ENCODE assay signal across 8 cellular contexts in the genomic region with DNA sequence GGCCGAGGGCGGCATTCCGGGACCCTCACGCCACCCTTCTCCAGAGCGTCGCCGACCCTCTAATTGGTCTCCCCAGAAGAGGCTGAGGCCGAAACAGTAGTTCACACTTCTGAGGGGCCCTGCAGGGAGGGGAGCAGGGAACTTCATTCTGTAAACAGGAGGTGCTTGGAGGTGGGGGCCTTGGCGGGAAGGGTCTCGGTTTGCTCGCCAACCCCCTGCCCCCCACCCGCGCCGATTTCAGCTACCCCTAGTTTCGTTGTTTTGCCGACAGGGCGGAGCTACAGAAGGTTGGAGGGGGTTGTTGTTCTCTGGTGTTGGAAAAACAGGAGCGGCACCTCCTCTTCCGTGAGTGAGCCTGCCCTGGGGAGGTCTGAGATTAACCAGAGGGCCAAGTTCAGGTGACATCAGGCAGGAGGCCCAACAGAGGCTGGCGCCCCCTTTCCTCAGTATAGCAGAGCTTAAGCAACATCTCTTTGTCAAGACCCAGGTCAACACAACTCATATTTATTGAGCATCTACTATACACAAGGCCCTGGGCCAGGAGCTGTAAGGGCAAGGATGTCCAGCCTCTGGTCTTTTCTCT. TPM values are rescaled to one million over a fixed set of nuclear protein-coding genes. Genes with fewer than 3 reads are reported as not detected.
DNase-seq lines count a peak whose midpoint lies in the region; ATAC-seq, FAIRE-seq and TF ChIP-seq lines count a peak whose summit lies in the region.

No MANE protein-coding gene starts in this region.

- H3K4me1 ChIP-seq in mesendoderm (ENCODE audit: control insufficient read depth, low read depth, low read length): peaks cover 6% of the 10 kb centered on the region

- H3K4ac ChIP-seq in mesendoderm (ENCODE audit: low read depth, low read length): peak overlapping the region; percentile 6

- H3K27me3 ChIP-seq in bronchial epithelial cell (ENCODE audit: control insufficient read depth, insufficient read depth, low read length) (no peaks in the 10 kb centered on the region), mesendoderm (ENCODE audit: insufficient read depth, low read length, poor library complexity) (no peaks in the 10 kb centered on the region)

- no peak overlapping the region for H3K23ac ChIP-seq in mesendoderm (ENCODE audit: low read length)

- H3K56ac ChIP-seq in mesendoderm (ENCODE audit: low read length): peak overlapping the region; percentile 98

- ATAC-seq in activated naive CD4-positive, alpha-beta T cell treated with anti-CD3 and anti-CD28 coated beads, Interleukin-2, amount 50 U/mL, for 72 hours: no peak
- ATAC-seq in omental fat pad (ENCODE audit: low FRiP score): no peak

- H3K4me1 Mint-ChIP-seq in activated naive CD4-positive, alpha-beta T cell treated with anti-CD3 and anti-CD28 coated beads, Interleukin-2, amount 50 U/mL, for 24 hours: peaks cover 6% of the 10 kb centered on the region

- no CpG with 5 or more reads among the region's 20 CpGs for WGBS in mesendoderm (ENCODE audit: extremely low coverage, insufficient coverage, low lambda C conversion rate)

- H2BK5ac ChIP-seq in mesendoderm (ENCODE audit: low read length): no peak overlapping the region

- TF ChIP-seq CTCF in bronchial epithelial cell (IDR thresholded peaks at IDR 0.05; ENCODE audit: insufficient read depth, low read length, severe bottlenecking): no peak
- TF ChIP-seq CTCF in omental fat pad (IDR thresholded peaks at IDR 0.05): no peak

- H3K9ac ChIP-seq in mesendoderm (ENCODE audit: low read length): peak overlapping the region; percentile 75

- DNase-seq in activated naive CD4-positive, alpha-beta T cell treated with anti-CD3 and anti-CD28 coated beads, Interleukin-2, amount 50 U/mL, for 72 hours (ENCODE audit: low spot score in 2 of 2): no peak
- DNase-seq in bronchial epithelial cell (ENCODE audit: low read depth) (peak; percentile 47), mesendoderm (peak; percentile 84), ureter (ENCODE audit: low spot score) (peak; percentile 56), G401 (ENCODE audit: low spot score) (no peak), omental fat pad (ENCODE audit: low spot score) (no peak), NCI-H524 treated with DMSO at 0.1 percent for 48 hours (lab: John Stamatoyannopoulos, UW) (no peak)

- H3K4me3 Mint-ChIP-seq in activated naive CD4-positive, alpha-beta T cell treated with anti-CD3 and anti-CD28 coated beads, Interleukin-2, amount 50 U/mL, for 24 hours: peak overlapping the region; percentile 83

- FAIRE-seq in bronchial epithelial cell (lab: Jason Lieb, UNC): no peak

- peak overlapping the region; percentile 6 for H2AK5ac ChIP-seq in mesendoderm (ENCODE audit: low read length)

- peaks cover 15% of the 10 kb centered on the region for H3K79me2 ChIP-seq in mesendoderm (ENCODE audit: control insufficient read depth, insufficient read depth, low read length)

- H3K36me3 Mint-ChIP-seq in activated naive CD4-positive, alpha-beta T cell treated with anti-CD3 and anti-CD28 coated beads, Interleukin-2, amount 50 U/mL, for 24 hours: no peaks in the 10 kb centered on the region
- no peaks in the 10 kb centered on the region for H3K36me3 Mint-ChIP-seq in activated naive CD4-positive, alpha-beta T cell treated with anti-CD3 and anti-CD28 coated beads, Interleukin-2, amount 50 U/mL, for 72 hours

- H3K36me3 ChIP-seq in bronchial epithelial cell (ENCODE audit: control insufficient read depth, insufficient read depth, low read length): peaks cover 3% of the 10 kb centered on the region
- no peaks in the 10 kb centered on the region for H3K36me3 ChIP-seq in mesendoderm (ENCODE audit: control insufficient read depth, insufficient read depth, low read length)

- H3K27ac ChIP-seq in mesendoderm (ENCODE audit: low read depth, low read length): peak overlapping the region; percentile 81

- H3K9me3 Mint-ChIP-seq in activated naive CD4-positive, alpha-beta T cell treated with anti-CD3 and anti-CD28 coated beads, Interleukin-2, amount 50 U/mL, for 24 hours: no peaks in the 10 kb centered on the region
- H3K9me3 Mint-ChIP-seq in activated naive CD4-positive, alpha-beta T cell treated with anti-CD3 and anti-CD28 coated beads, Interleukin-2, amount 50 U/mL, for 72 hours: no peaks in the 10 kb centered on the region

- H3K79me1 ChIP-seq in mesendoderm (ENCODE audit: low read length): peaks cover 5% of the 10 kb centered on the region

- no peak overlapping the region for H2BK15ac ChIP-seq in mesendoderm (replicated peaks; ENCODE audit: low read depth)

- H4K5ac ChIP-seq in mesendoderm (ENCODE audit: low read length): no peak overlapping the region

- H3K27ac Mint-ChIP-seq in activated naive CD4-positive, alpha-beta T cell treated with anti-CD3 and anti-CD28 coated beads, Interleukin-2, amount 50 U/mL, for 24 hours: no peak overlapping the region
- H3K27ac Mint-ChIP-seq in activated naive CD4-positive, alpha-beta T cell treated with anti-CD3 and anti-CD28 coated beads, Interleukin-2, amount 50 U/mL, for 72 hours: no peak overlapping the region

- in situ Hi-C loops in G401 (cut with HindIII; ENCODE audit: low sequenced_read_pairs): no loop called here

- no peaks in the 10 kb centered on the region for H3K27me3 Mint-ChIP-seq in activated naive CD4-positive, alpha-beta T cell treated with anti-CD3 and anti-CD28 coated beads, Interleukin-2, amount 50 U/mL, for 24 hours

- H3K4me2 ChIP-seq in mesendoderm (ENCODE audit: low read length): peak overlapping the region; percentile 96

- peak overlapping the region; percentile 5 for H3K18ac ChIP-seq in mesendoderm (ENCODE audit: low read length)

- no peak overlapping the region for H4K8ac ChIP-seq in mesendoderm (ENCODE audit: low read depth, low read length)

- H3K4me3 ChIP-seq in bronchial epithelial cell (ENCODE audit: low read depth, low read length): peak overlapping the region; percentile 91
- H3K4me3 ChIP-seq in mesendoderm (ENCODE audit: low read length): peak overlapping the region; percentile 70

- no peak overlapping the region for H2BK120ac ChIP-seq in mesendoderm (ENCODE audit: low read depth, low read length)

RNA-seq across cellular contexts. Expression of a gene that starts 0.7 kb away (rescaled TPM):
- under 1 TPM; 0.25 to 0.34 TPM for total RNA-seq in activated naive CD4-positive, alpha-beta T cell treated with anti-CD3 and anti-CD28 coated beads, Interleukin-2, amount 50 U/mL, for 72 hours
- 21.1 and 59.8 TPM in 2 replicates for total RNA-seq in bronchial epithelial cell
- polyA plus RNA-seq in mesendoderm (2013, experiment 1 of 2): 29.3 TPM
- 30.6 TPM for polyA plus RNA-seq in mesendoderm (2013, experiment 2 of 2)
- total RNA-seq in ureter: 129 TPM
- total RNA-seq in G401 (2014; rRNA removed; shearing (Covaris generic)): 4.3 and 17.4 TPM in 2 replicates
- 1 to 10 TPM; 2.9 to 8.3 (median 7.6) TPM for total RNA-seq in omental fat pad

RNA-seq across cellular contexts. Expression of a gene that starts 23.7 kb away (rescaled TPM):
- total RNA-seq in activated naive CD4-positive, alpha-beta T cell treated with anti-CD3 and anti-CD28 coated beads, Interleukin-2, amount 50 U/mL, for 72 hours: 100 to 1,000 TPM; 224 to 356 TPM
- total RNA-seq in bronchial epithelial cell (168 and 172 TPM in 2 replicates), ureter (139 TPM), omental fat pad (100 to 1,000 TPM in 3 of 4 donors, 10 to 100 TPM in 1; 90.2 to 232 (median 119) TPM)
- 327 TPM for polyA plus RNA-seq in mesendoderm (2013, experiment 1 of 2)
- 330 TPM for polyA plus RNA-seq in mesendoderm (2013, experiment 2 of 2)
- total RNA-seq in G401 (2014; rRNA removed; shearing (Covaris generic)): 357 and 451 TPM in 2 replicates

RNA-seq across cellular contexts. Expression of a gene that starts 35.8 kb away (rescaled TPM):
- total RNA-seq in activated naive CD4-positive, alpha-beta T cell treated with anti-CD3 and anti-CD28 coated beads, Interleukin-2, amount 50 U/mL, for 72 hours: 1,000 to 10,000 TPM; 5,050 to 5,339 TPM
- total RNA-seq in bronchial epithelial cell (3,411 and 3,733 TPM in 2 replicates), ureter (5,339 TPM), omental fat pad (1,000 to 10,000 TPM; 2,553 to 3,094 (median 2,929) TPM)
- polyA plus RNA-seq in mesendoderm (2013, experiment 1 of 2): 13,921 TPM
- 13,663 TPM for polyA plus RNA-seq in mesendoderm (2013, experiment 2 of 2)
- total RNA-seq in G401 (2014; rRNA removed; shearing (Covaris generic)): 3,225 and 5,126 TPM in 2 replicates

RNA-seq across cellular contexts. Expression of a gene that starts 37.4 kb away (rescaled TPM):
- 10 to 100 TPM in 1 of 2 donors, 1 to 10 TPM in 1; 7.1 to 15.0 TPM for total RNA-seq in activated naive CD4-positive, alpha-beta T cell treated with anti-CD3 and anti-CD28 coated beads, Interleukin-2, amount 50 U/mL, for 72 hours
- total RNA-seq in bronchial epithelial cell: 3.5 and 4.5 TPM in 2 replicates
- polyA plus RNA-seq in mesendoderm (2013, experiment 1 of 2): 2.1 TPM
- 2.1 TPM for polyA plus RNA-seq in mesendoderm (2013, experiment 2 of 2)
- 9.8 TPM for total RNA-seq in ureter
- 2.9 and 3.3 TPM in 2 replicates for total RNA-seq in G401 (2014; rRNA removed; shearing (Covaris generic))
- total RNA-seq in omental fat pad: 1 to 10 TPM; 3.5 to 5.5 (median 4.9) TPM

RNA-seq across cellular contexts. Expression of a gene that starts 38.9 kb away (rescaled TPM):
- 10 to 100 TPM; 47.4 to 49.0 TPM for total RNA-seq in activated naive CD4-positive, alpha-beta T cell treated with anti-CD3 and anti-CD28 coated beads, Interleukin-2, amount 50 U/mL, for 72 hours
- 32.8 and 201 TPM in 2 replicates for total RNA-seq in bronchial epithelial cell
- 1,979 TPM for polyA plus RNA-seq in mesendoderm (2013, experiment 1 of 2)
- polyA plus RNA-seq in mesendoderm (2013, experiment 2 of 2): 1,984 TPM
- total RNA-seq in ureter: 57.0 TPM
- total RNA-seq in G401 (2014; rRNA removed; shearing (Covaris generic)): 1,383 and 1,581 TPM in 2 replicates
- 1,000 to 10,000 TPM in 2 of 4 donors, 100 to 1,000 TPM in 2; 482 to 1,592 (median 1,024) TPM for total RNA-seq in omental fat pad

Comparison
In these comparisons a context has a peak if more than half of its experiments do, and no peak if none do; other contexts are left out.
1. DNase-seq: peak in bronchial epithelial cell (single experiment), mesendoderm (single experiment) and ureter (single experiment); none in activated naive CD4-positive, alpha-beta T cell treated with anti-CD3 and anti-CD28 coated beads, Interleukin-2, amount 50 U/mL, for 72 hours (0 of 2), G401 (single experiment), omental fat pad (single experiment) and NCI-H524 treated with DMSO at 0.1 percent for 48 hours (single experiment).